1 cellular context compared by ENCODE assay signal in the genomic region with DNA sequence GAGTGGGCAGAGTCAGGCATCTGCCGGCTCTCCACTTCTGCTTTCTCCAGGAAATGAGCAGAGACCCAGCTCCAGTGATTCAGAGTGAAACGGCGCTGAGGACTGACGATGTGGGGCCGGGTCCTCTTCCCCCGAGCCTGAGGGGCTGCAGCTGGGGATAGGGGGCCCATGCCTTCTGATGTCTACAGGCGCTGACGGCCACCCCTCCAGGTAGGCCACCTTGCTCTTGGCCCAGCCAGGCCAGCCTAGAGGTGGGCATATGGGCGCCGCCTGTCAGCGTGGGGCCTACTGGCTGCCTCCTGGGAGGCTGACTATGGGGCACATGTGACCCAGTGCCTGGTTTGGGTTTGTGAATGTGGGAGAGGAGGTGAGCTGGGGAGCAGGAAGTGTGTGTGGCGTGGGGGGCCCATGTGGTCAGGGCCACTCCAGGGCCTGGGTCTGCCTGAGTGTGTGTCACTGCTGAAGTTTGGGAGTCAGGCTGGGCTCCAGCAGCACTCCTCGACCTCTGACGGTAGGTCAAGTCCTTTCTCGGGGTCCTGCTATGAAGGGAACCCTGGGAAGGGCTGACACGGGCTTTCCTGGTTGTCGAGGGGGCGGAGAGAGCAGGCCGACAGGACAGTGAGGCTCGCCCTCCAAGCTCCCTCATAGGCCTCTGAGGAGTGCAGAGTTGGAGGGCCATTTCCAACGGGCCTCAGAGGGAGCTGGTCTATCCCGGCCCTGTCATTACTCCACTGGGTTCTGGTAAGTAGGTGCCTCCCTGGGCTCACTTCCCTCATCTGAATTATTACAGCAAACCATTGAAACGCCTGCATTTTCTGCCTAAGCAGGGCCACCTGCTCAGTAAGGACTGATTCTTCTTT.
TF ChIP-seq lines count a peak whose summit lies in the region.

A gene with protein sequence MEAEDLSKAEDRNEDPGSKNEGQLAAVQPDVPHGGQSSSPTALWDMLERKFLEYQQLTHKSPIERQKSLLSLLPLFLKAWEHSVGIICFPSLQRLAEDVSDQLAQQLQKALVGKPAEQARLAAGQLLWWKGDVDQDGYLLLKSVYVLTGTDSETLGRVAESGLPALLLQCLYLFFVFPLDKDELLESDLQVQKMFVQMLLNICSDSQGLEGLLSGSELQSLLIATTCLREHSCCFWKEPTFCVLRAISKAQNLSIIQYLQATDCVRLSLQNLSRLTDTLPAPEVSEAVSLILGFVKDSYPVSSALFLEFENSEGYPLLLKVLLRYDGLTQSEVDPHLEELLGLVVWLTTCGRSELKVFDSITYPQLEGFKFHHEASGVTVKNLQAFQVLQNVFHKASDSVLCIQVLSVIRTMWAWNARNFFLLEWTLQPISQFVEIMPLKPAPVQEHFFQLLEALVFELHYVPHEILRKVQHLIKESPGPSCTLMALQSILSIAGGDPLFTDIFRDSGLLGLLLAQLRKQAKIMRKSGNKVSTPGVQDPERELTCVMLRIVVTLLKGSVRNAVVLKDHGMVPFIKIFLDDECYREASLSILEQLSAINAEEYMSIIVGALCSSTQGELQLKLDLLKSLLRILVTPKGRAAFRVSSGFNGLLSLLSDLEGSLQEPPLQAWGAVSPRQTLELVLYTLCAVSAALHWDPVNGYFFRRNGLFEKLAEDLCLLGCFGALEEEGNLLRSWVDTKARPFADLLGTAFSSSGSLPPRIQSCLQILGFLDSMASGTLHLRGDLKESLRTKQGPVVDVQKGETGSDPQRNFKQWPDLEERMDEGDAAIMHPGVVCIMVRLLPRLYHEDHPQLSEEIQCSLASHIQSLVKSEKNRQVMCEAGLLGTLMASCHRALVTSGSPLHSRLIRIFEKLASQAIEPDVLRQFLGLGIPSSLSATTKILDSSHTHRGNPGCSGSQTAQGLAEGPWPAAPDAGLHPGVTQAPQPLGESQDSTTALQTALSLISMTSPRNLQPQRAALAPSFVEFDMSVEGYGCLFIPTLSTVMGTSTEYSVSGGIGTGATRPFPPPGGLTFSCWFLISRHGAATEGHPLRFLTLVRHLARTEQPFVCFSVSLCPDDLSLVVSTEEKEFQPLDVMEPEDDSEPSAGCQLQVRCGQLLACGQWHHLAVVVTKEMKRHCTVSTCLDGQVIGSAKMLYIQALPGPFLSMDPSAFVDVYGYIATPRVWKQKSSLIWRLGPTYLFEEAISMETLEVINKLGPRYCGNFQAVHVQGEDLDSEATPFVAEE (N-terminal part only) (plus strand): TSS at position 82 of the 860 bp plus-strand sequence. CDS start 24,860 bp downstream, outside the sequence.

TF ChIP-seq in H1, 55 proteins besides CTCF, POLR2A, EP300 and RAD21:
- TF ChIP-seq TAF1 (IDR thresholded peaks at IDR 0.05; ENCODE audit: low read depth, low read length) (no peak), MAFK (IDR thresholded peaks at IDR 0.05; ENCODE audit: low read depth, low read length) (no peak), PHF8 (conservative IDR thresholded peaks at IDR 0.05; ENCODE audit: low read depth, low read length) (no peak), CREB1 (IDR thresholded peaks at IDR 0.05) (no peak), CBX8 (IDR thresholded peaks at IDR 0.05; ENCODE audit: borderline replicate concordance, low read depth, low read length) (no peak), GTF2F1 (IDR thresholded peaks at IDR 0.05; ENCODE audit: borderline replicate concordance, low read depth, low read length) (no peak), CBX5 (IDR thresholded peaks at IDR 0.05; ENCODE audit: low read depth, low read length) (no peak), JUND (IDR thresholded peaks at IDR 0.05; ENCODE audit: low read length) (no peak), SP2 (IDR thresholded peaks at IDR 0.05; ENCODE audit: low read length) (no peak), RXRA (IDR thresholded peaks at IDR 0.05; ENCODE audit: insufficient read depth, low read depth, low read length) (no peak), EGR1 (IDR thresholded peaks at IDR 0.05; ENCODE audit: borderline replicate concordance, low read depth, low read length) (no peak), SRF (IDR thresholded peaks at IDR 0.05; ENCODE audit: low read depth, low read length) (no peak), ZNF274 (IDR thresholded peaks at IDR 0.05; ENCODE audit: borderline replicate concordance, extremely low read depth, low read length) (no peak), SAP30 (IDR thresholded peaks at IDR 0.05; ENCODE audit: insufficient read depth, insufficient replicate concordance, low read length) (no peak), TEAD4 (IDR thresholded peaks at IDR 0.05; ENCODE audit: low read depth, low read length) (no peak), RFX5 (IDR thresholded peaks at IDR 0.05; ENCODE audit: borderline replicate concordance, low read depth, low read length) (no peak), RBBP5 (IDR thresholded peaks at IDR 0.05; ENCODE audit: borderline replicate concordance, low read depth, low read length) (no peak), SIX5 (IDR thresholded peaks at IDR 0.05; ENCODE audit: low read depth, low read length) (no peak)
